17 cellular contexts compared by ENCODE assay signal in genomic region chr5:6889030-6889429, GRCh38.
DNase-seq lines count a peak whose midpoint lies in the region; TF ChIP-seq lines count a peak whose summit lies in the region.
"Had no signal": no experiment of that assay in that cellular context is flagged by ENCODE, and none has a peak within 500 bp of the region (broad histone marks: within the 10 kb centered on the region; RNA-seq: fewer than 3 reads in every experiment).

No MANE protein-coding gene starts in this region.

- CTCF ChIA-PET in HEK293 (lab: Yijun Ruan, JAX): no interaction called here

- POLR2A ChIA-PET in HEK293 (lab: Yijun Ruan, JAX): no interaction called here

- WGBS in esophagus muscularis mucosa: 71% methylated on average over 1 of the region's 1 CpG

- H3K9me3 ChIP-seq in HEK293 (ENCODE audit: control insufficient read depth, insufficient read depth, low read depth, low read length) (no peaks in the 10 kb centered on the region), esophagus muscularis mucosa (peaks cover 0 to 23% (median 15%) of the 10 kb centered on the region in 4 donors)
- H3K9me3 ChIP-seq: HAP-1 had no signal

- H3K27ac ChIP-seq in HEK293 (ENCODE audit: extremely low read depth, low read depth, low read length) (no peak overlapping the region), esophagus muscularis mucosa (replicated peaks in 1 of 4) (no peak overlapping the region)
- H3K27ac ChIP-seq: 22Rv1, BLaER1, C4-2B had no signal

- H3K27me3 ChIP-seq in esophagus muscularis mucosa: no peaks in the 10 kb centered on the region
- H3K27me3 ChIP-seq: BLaER1 had no signal

- TF ChIP-seq POLR2A in esophagus muscularis mucosa (IDR thresholded peaks at IDR 0.05; ENCODE audit: low read depth): no peak

- H3K4me1 ChIP-seq in HEK293 (ENCODE audit: control insufficient read depth, insufficient read depth, low read length) (no peaks in the 10 kb centered on the region), esophagus muscularis mucosa (no peaks in the 10 kb centered on the region)
- H3K4me1 ChIP-seq: BLaER1, Caco-2, HAP-1 had no signal

- DNase-seq in DMS53 (lab: John Stamatoyannopoulos, UW): peak; percentile 27
- DNase-seq in DMS53 treated with DMSO at 0.1 percent for 48 hours (lab: John Stamatoyannopoulos, UW; ENCODE audit: unreplicated experiment): no peak
- DNase-seq in esophagus muscularis mucosa (ENCODE audit: extremely low spot score): peak; percentile 31
- DNase-seq in activated naive CD4-positive, alpha-beta T cell treated with Interleukin-2 at 50 U/mL for 16 hours: no peak
- DNase-seq in NCI-H187 (lab: John Stamatoyannopoulos, UW): no peak
- DNase-seq: Caco-2; CD4-positive, CD25-positive, alpha-beta regulatory T cell; CD8-positive, alpha-beta T cell; DMS153; DMS79 treated with DMSO at 0.1 percent for 48 hours; GF-D8; GOT3 had no signal

- TF ChIP-seq CTCF in HEK293 (tag by site-specific recombination; IDR thresholded peaks at IDR 0.05): no peak
- TF ChIP-seq CTCF in esophagus muscularis mucosa (IDR thresholded peaks at IDR 0.05): no peak

- no peak for TF ChIP-seq EP300 in esophagus muscularis mucosa (IDR thresholded peaks at IDR 0.05)

- H3K4me3 ChIP-seq in HEK293 (ENCODE audit: low read depth, low read length) (no peak overlapping the region), esophagus muscularis mucosa (no peak overlapping the region)
- H3K4me3 ChIP-seq: BLaER1, HAP-1 had no signal

- H3K36me3 ChIP-seq in HEK293 (ENCODE audit: control insufficient read depth in 2 of 2, insufficient read depth in 1 of 2, low read length in 2 of 2) (no peaks in the 10 kb centered on the region), esophagus muscularis mucosa (no peaks in the 10 kb centered on the region)
- H3K36me3 ChIP-seq: BLaER1, HAP-1 had no signal

- intact Hi-C loops in esophagus muscularis mucosa (cut with DNase I): no loop called here

TF ChIP-seq in HEK293, 187 proteins besides CTCF, POLR2A, EP300 and RAD21:
- TF ChIP-seq SETDB1 (IDR thresholded peaks at IDR 0.05; ENCODE audit: insufficient read length, low read length) (peak; percentile 75), ATF2 (tag by site-specific recombination; IDR thresholded peaks at IDR 0.05; ENCODE audit: low read depth) (peak; percentile 37; the same call in 1 of the 2 replicates), ZNF26 (tag by site-specific recombination; IDR thresholded peaks at IDR 0.05) (no peak)

Comparison
In these comparisons a context has a peak if more than half of its experiments do, and no peak if none do; other contexts are left out.
1. DNase-seq: peak in DMS53 (single experiment) and esophagus muscularis mucosa (single experiment); none in DMS53 treated with DMSO at 0.1 percent for 48 hours (single experiment), activated naive CD4-positive, alpha-beta T cell treated with Interleukin-2 at 50 U/mL for 16 hours (single experiment) and NCI-H187 (0 of 2).